8 cellular contexts compared by ENCODE assay signal in genomic region chr12:15629108-15629507, GRCh38.
A peak's percentile ranks its signal among the peaks of the same experiment; 100 is the strongest.
DNase-seq lines count a peak whose midpoint lies in the region; ATAC-seq and TF ChIP-seq lines count a peak whose summit lies in the region.
"Had no signal": no experiment of that assay in that cellular context is flagged by ENCODE, and none has a peak within 500 bp of the region (broad histone marks: within the 10 kb centered on the region; RNA-seq: fewer than 3 reads in every experiment).

No MANE protein-coding gene starts in this region.

- H4K20me1 ChIP-seq in GM23248 (ENCODE audit: insufficient read depth), result no peaks in the 10 kb centered on the region

- peak overlapping the region; percentile 89 for H3K4me2 ChIP-seq in GM23248 (ENCODE audit: unreplicated experiment)

- H3K27ac ChIP-seq in GM23248, result peak overlapping the region; percentile 99
- peak overlapping the region; percentile 95 for H3K27ac ChIP-seq in SJSA1
- peak overlapping the region; percentile 75 to 90 (median 82) for H3K27ac ChIP-seq in heart left ventricle
- H3K27ac ChIP-seq: VCaP had no signal

- H3K79me2 ChIP-seq in GM23248 (ENCODE audit: insufficient read depth), result peaks cover 48% of the 10 kb centered on the region

- no peak for TF ChIP-seq CTCF in heart left ventricle (IDR thresholded peaks at IDR 0.05)

- intact Hi-C loops in heart left ventricle (cut with DNase I), result loop anchor here in 3 of 10 donors (2.0 to 5.0 kb wide), 2 partner anchors 37 to 38 kb away; no protein-coding TSS in a partner anchor

- TF ChIP-seq POLR2A in heart left ventricle (IDR thresholded peaks at IDR 0.05), result no peak

- no peaks in the 10 kb centered on the region for H3K36me3 Mint-ChIP-seq in activated naive CD8-positive, alpha-beta T cell treated with anti-CD3 and anti-CD28 coated beads, Interleukin-2, amount 50 U/mL, for 24 hours (ENCODE audit: low read depth)

- H3K4me1 Mint-ChIP-seq in activated naive CD8-positive, alpha-beta T cell treated with anti-CD3 and anti-CD28 coated beads, Interleukin-2, amount 50 U/mL, for 24 hours, result no peaks in the 10 kb centered on the region

- peaks cover 12% of the 10 kb centered on the region for H3K36me3 ChIP-seq in GM23248 (ENCODE audit: low read depth)
- peaks cover 9% of the 10 kb centered on the region for H3K36me3 ChIP-seq in SJSA1
- H3K36me3 ChIP-seq in heart left ventricle, result peaks cover 0 to 15% (median 8%) of the 10 kb centered on the region in 9 donors

- DNase-seq in GM23248, result peak; percentile 89
- peak; percentile 82 to 90 for DNase-seq in SJSA1 (ENCODE audit: low read depth in 1 of 2, low spot score in 2 of 2)
- DNase-seq in heart left ventricle, result peak in 4 of 5 donors; percentile 72 to 81 (median 76)
- DNase-seq in skeletal muscle cell (ENCODE audit: low read depth), result peak; percentile 100
- DNase-seq in activated naive CD8-positive, alpha-beta T cell treated with anti-CD3 and anti-CD28 coated beads, Interleukin-2, amount 50 U/mL, for 24 hours, result no peak
- DNase-seq in UCSD-AML1 (lab: John Stamatoyannopoulos, UW; ENCODE audit: unreplicated experiment), result no peak
- DNase-seq in activated effector memory CD4-positive, alpha-beta T cell treated with Interleukin-2 at 50 U/mL for 16 hours, result no peak

- H3F3A ChIP-seq in GM23248 (ENCODE audit: insufficient read depth), result peaks cover 72% of the 10 kb centered on the region

- H3K9ac ChIP-seq in GM23248, result peak overlapping the region; percentile 79

- H3K4me3 ChIP-seq in GM23248, result peak overlapping the region; percentile 33
- H3K4me3 ChIP-seq in SJSA1, result no peak overlapping the region
- no peak overlapping the region for H3K4me3 ChIP-seq in heart left ventricle
- no peak overlapping the region for H3K4me3 ChIP-seq in skeletal muscle cell (ENCODE audit: low read depth, low read length)

- H2AFZ ChIP-seq in GM23248, result no peak overlapping the region

- H3K9me2 ChIP-seq in GM23248 (ENCODE audit: insufficient read depth), result no peaks in the 10 kb centered on the region; the same call in 1 of the 2 replicates

- no peak overlapping the region for H3K4me3 Mint-ChIP-seq in activated naive CD8-positive, alpha-beta T cell treated with anti-CD3 and anti-CD28 coated beads, Interleukin-2, amount 50 U/mL, for 24 hours

- H3K9me3 ChIP-seq in GM23248 (ENCODE audit: low read depth) (no peaks in the 10 kb centered on the region), SJSA1 (replicated peaks) (no peaks in the 10 kb centered on the region), heart left ventricle (no peaks in the 10 kb centered on the region)

- in situ Hi-C loops in GM23248 (cut with MboI), result no loop called here

- WGBS in GM23248 (ENCODE audit: low coverage in 1 of 2, low lambda C conversion rate in 2 of 2, missing lambda C conversion rate in 2 of 2), 2 experiments, result 0 to 1% methylated on average over 5 of the region's 5 CpGs
- WGBS in heart left ventricle, 4 donors, result 3 to 13% (median 12%) methylated on average over 5 of the region's 5 CpGs

- H3K27me3 Mint-ChIP-seq in activated naive CD8-positive, alpha-beta T cell treated with anti-CD3 and anti-CD28 coated beads, Interleukin-2, amount 50 U/mL, for 24 hours, result no peaks in the 10 kb centered on the region

- no peaks in the 10 kb centered on the region for H3K27me3 ChIP-seq in GM23248 (replicated peaks; ENCODE audit: insufficient read depth)
- no peaks in the 10 kb centered on the region for H3K27me3 ChIP-seq in SJSA1 (replicated peaks)
- H3K27me3 ChIP-seq in heart left ventricle, result no peaks in the 10 kb centered on the region

- H3K4me1 ChIP-seq in GM23248 (ENCODE audit: insufficient read depth), result peaks cover 70% of the 10 kb centered on the region
- H3K4me1 ChIP-seq in SJSA1 (replicated peaks), result peaks cover 47% of the 10 kb centered on the region
- peaks cover 0 to 57% (median 28%) of the 10 kb centered on the region in 12 donors for H3K4me1 ChIP-seq in heart left ventricle

- H3K27ac Mint-ChIP-seq in activated naive CD8-positive, alpha-beta T cell treated with anti-CD3 and anti-CD28 coated beads, Interleukin-2, amount 50 U/mL, for 24 hours, result no peak overlapping the region

- no peaks in the 10 kb centered on the region for H3K9me3 Mint-ChIP-seq in activated naive CD8-positive, alpha-beta T cell treated with anti-CD3 and anti-CD28 coated beads, Interleukin-2, amount 50 U/mL, for 24 hours

- peak; percentile 91 to 98 (median 98) for ATAC-seq in heart left ventricle
- ATAC-seq in activated naive CD8-positive, alpha-beta T cell treated with anti-CD3 and anti-CD28 coated beads, Interleukin-2, amount 50 U/mL, for 24 hours, result no peak

Comparison
In these comparisons a context has a peak if more than half of its experiments do, and no peak if none do; other contexts are left out.
1. DNase-seq: peak in GM23248 (single experiment), SJSA1 (2 of 2), heart left ventricle (4 of 5) and skeletal muscle cell (single experiment); none in activated naive CD8-positive, alpha-beta T cell treated with anti-CD3 and anti-CD28 coated beads, Interleukin-2, amount 50 U/mL, for 24 hours (single experiment), UCSD-AML1 (single experiment) and activated effector memory CD4-positive, alpha-beta T cell treated with Interleukin-2 at 50 U/mL for 16 hours (single experiment).
2. Peak in every context shown above with its lines, with median percentiles within 50 percentile points of each other: H3K27ac ChIP-seq.